1 cellular context compared by ENCODE assay signal in the genomic region with DNA sequence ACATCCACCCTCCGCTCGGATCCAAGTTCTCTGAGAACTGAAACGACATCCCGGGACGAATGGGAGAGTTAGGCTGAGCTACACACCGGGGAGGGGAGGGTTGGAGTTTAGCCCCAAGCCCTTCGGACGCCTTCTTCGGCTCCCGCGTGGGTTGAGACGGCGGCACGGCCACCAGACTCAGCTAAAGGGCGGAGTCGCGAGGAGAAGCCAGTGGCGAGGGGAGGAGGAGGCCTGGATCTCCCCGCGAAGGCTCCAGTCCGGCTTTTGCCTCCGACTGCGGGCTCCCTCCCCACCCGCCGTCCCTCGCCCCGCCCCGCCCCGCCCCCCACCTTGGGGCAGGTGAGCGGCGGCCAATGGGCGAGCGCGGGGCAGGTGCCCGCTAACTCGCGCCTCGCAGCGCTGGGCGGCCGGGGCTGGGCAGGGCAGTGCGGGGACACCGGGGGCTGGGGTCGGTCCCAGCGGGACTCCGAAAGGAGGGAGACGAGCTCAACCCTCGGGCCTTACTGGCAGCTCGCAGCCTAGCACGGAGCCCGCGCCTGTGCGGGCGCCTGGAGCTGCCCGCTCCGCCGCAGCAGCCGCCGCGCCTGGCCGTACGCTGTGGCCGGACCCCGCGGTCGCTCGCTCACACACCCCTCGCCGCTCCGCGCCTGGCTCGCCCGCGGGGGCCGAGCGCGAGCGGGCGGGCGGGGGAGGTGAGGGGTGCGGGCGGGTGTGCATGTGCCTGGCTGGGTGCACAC.
TF ChIP-seq lines count a peak whose summit lies in the region.

A gene (plus strand): TSS at position 382 of the 737 bp plus-strand sequence. CDS start 334 bp downstream, at position 716.

TF ChIP-seq in HepG2, 621 proteins besides CTCF, POLR2A, EP300 and RAD21 (continued from another document):
- TF ChIP-seq, protein P1, sequence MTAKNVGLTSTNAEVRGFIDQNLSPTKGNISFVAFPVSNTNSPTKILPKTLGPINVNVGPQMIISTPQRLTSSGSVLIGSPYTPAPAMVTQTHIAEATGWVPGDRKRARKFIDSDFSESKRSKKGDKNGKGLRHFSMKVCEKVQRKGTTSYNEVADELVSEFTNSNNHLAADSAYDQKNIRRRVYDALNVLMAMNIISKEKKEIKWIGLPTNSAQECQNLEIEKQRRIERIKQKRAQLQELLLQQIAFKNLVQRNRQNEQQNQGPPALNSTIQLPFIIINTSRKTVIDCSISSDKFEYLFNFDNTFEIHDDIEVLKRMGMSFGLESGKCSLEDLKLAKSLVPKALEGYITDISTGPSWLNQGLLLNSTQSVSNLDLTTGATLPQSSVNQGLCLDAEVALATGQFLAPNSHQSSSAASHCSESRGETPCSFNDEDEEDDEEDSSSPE (CRISPR knock-in tag; IDR thresholded peaks at IDR 0.05), result peak; percentile 59
- TF ChIP-seq ATRX (CRISPR knock-in tag; IDR thresholded peaks at IDR 0.05; ENCODE audit: borderline replicate concordance) (no peak), RFX5 (IDR thresholded peaks at IDR 0.05; ENCODE audit: low read depth, low read length) (no peak), FIP1L1 (IDR thresholded peaks at IDR 0.05; ENCODE audit: borderline replicate concordance, insufficient read depth, low read depth, low read length) (no peak), ZNF274 (CRISPR knock-in tag; IDR thresholded peaks at IDR 0.05) (no peak), KDM5A (IDR thresholded peaks at IDR 0.05; ENCODE audit: borderline replicate concordance, low read length) (no peak), ZNF44 (CRISPR knock-in tag; IDR thresholded peaks at IDR 0.05) (no peak), ZBTB1 (CRISPR knock-in tag; IDR thresholded peaks at IDR 0.05; ENCODE audit: borderline replicate concordance) (no peak), THAP11 (CRISPR knock-in tag; IDR thresholded peaks at IDR 0.05) (0 out of 2 replicates have a peak, but pooled peaks have one; percentile 22), THYN1 (CRISPR knock-in tag; IDR thresholded peaks at IDR 0.05; ENCODE audit: borderline replicate concordance, low read depth) (no peak), ZNF572 (CRISPR knock-in tag; IDR thresholded peaks at IDR 0.05) (no peak), ZNF343 (CRISPR knock-in tag; IDR thresholded peaks at IDR 0.05) (no peak), MEIS2 (CRISPR knock-in tag; IDR thresholded peaks at IDR 0.05) (no peak; the same call in 1 of the 2 replicates)
- TF ChIP-seq, protein P2, sequence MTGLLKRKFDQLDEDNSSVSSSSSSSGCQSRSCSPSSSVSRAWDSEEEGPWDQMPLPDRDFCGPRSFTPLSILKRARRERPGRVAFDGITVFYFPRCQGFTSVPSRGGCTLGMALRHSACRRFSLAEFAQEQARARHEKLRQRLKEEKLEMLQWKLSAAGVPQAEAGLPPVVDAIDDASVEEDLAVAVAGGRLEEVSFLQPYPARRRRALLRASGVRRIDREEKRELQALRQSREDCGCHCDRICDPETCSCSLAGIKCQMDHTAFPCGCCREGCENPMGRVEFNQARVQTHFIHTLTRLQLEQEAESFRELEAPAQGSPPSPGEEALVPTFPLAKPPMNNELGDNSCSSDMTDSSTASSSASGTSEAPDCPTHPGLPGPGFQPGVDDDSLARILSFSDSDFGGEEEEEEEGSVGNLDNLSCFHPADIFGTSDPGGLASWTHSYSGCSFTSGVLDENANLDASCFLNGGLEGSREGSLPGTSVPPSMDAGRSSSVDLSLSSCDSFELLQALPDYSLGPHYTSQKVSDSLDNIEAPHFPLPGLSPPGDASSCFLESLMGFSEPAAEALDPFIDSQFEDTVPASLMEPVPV (CRISPR knock-in tag; IDR thresholded peaks at IDR 0.05), result no peak
- TF ChIP-seq, protein P3, sequence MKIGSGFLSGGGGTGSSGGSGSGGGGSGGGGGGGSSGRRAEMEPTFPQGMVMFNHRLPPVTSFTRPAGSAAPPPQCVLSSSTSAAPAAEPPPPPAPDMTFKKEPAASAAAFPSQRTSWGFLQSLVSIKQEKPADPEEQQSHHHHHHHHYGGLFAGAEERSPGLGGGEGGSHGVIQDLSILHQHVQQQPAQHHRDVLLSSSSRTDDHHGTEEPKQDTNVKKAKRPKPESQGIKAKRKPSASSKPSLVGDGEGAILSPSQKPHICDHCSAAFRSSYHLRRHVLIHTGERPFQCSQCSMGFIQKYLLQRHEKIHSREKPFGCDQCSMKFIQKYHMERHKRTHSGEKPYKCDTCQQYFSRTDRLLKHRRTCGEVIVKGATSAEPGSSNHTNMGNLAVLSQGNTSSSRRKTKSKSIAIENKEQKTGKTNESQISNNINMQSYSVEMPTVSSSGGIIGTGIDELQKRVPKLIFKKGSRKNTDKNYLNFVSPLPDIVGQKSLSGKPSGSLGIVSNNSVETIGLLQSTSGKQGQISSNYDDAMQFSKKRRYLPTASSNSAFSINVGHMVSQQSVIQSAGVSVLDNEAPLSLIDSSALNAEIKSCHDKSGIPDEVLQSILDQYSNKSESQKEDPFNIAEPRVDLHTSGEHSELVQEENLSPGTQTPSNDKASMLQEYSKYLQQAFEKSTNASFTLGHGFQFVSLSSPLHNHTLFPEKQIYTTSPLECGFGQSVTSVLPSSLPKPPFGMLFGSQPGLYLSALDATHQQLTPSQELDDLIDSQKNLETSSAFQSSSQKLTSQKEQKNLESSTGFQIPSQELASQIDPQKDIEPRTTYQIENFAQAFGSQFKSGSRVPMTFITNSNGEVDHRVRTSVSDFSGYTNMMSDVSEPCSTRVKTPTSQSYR (CRISPR knock-in tag; IDR thresholded peaks at IDR 0.05; ENCODE audit: borderline replicate concordance), result peak; percentile 86
- TF ChIP-seq, protein P4, sequence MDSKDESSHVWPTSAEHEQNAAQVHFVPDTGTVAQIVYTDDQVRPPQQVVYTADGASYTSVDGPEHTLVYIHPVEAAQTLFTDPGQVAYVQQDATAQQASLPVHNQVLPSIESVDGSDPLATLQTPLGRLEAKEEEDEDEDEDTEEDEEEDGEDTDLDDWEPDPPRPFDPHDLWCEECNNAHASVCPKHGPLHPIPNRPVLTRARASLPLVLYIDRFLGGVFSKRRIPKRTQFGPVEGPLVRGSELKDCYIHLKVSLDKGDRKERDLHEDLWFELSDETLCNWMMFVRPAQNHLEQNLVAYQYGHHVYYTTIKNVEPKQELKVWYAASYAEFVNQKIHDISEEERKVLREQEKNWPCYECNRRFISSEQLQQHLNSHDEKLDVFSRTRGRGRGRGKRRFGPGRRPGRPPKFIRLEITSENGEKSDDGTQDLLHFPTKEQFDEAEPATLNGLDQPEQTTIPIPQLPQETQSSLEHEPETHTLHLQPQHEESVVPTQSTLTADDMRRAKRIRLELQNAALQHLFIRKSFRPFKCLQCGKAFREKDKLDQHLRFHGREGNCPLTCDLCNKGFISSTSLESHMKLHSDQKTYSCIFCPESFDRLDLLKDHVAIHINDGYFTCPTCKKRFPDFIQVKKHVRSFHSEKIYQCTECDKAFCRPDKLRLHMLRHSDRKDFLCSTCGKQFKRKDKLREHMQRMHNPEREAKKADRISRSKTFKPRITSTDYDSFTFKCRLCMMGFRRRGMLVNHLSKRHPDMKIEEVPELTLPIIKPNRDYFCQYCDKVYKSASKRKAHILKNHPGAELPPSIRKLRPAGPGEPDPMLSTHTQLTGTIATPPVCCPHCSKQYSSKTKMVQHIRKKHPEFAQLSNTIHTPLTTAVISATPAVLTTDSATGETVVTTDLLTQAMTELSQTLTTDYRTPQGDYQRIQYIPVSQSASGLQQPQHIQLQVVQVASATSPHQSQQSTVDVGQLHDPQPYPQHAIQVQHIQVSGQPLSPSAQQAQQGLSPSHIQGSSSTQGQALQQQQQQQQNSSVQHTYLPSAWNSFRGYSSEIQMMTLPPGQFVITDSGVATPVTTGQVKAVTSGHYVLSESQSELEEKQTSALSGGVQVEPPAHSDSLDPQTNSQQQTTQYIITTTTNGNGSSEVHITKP (CRISPR knock-in tag; IDR thresholded peaks at IDR 0.05; ENCODE audit: low read depth), result 0 out of 2 replicates have a peak, but pooled peaks have one; percentile 35
- TF ChIP-seq, protein P5, sequence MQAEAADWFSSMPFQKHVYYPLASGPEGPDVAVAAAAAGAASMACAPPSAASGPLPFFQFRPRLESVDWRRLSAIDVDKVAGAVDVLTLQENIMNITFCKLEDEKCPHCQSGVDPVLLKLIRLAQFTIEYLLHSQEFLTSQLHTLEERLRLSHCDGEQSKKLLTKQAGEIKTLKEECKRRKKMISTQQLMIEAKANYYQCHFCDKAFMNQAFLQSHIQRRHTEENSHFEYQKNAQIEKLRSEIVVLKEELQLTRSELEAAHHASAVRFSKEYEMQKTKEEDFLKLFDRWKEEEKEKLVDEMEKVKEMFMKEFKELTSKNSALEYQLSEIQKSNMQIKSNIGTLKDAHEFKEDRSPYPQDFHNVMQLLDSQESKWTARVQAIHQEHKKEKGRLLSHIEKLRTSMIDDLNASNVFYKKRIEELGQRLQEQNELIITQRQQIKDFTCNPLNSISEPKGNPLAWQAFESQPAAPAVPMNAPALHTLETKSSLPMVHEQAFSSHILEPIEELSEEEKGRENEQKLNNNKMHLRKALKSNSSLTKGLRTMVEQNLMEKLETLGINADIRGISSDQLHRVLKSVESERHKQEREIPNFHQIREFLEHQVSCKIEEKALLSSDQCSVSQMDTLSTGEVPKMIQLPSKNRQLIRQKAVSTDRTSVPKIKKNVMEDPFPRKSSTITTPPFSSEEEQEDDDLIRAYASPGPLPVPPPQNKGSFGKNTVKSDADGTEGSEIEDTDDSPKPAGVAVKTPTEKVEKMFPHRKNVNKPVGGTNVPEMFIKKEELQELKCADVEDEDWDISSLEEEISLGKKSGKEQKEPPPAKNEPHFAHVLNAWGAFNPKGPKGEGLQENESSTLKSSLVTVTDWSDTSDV (CRISPR knock-in tag; IDR thresholded peaks at IDR 0.05), result no peak
- TF ChIP-seq, protein P6, sequence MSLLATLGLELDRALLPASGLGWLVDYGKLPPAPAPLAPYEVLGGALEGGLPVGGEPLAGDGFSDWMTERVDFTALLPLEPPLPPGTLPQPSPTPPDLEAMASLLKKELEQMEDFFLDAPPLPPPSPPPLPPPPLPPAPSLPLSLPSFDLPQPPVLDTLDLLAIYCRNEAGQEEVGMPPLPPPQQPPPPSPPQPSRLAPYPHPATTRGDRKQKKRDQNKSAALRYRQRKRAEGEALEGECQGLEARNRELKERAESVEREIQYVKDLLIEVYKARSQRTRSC (CRISPR knock-in tag; IDR thresholded peaks at IDR 0.05; ENCODE audit: low read depth), result no peak
